ENCODE assay signal across 25 cellular contexts in genomic region chr12:42936991-42937390, GRCh38.
"Had no signal": no experiment of that assay in that cellular context is flagged by ENCODE, and none has a peak within 500 bp of the region (broad histone marks: within the 10 kb centered on the region; RNA-seq: fewer than 3 reads in every experiment).

No MANE protein-coding gene starts in this region.

- H3K36me3 ChIP-seq: adrenal gland, esophagus muscularis mucosa, gastrocnemius medialis, right lobe of liver had no signal

- H3K4me3 ChIP-seq: adrenal gland, coronary artery, esophagus muscularis mucosa, gastrocnemius medialis, right lobe of liver had no signal

- H3K27me3 ChIP-seq: adrenal gland, esophagus muscularis mucosa, gastrocnemius medialis, right lobe of liver had no signal

- H3K27ac ChIP-seq: adrenal gland, coronary artery, esophagus muscularis mucosa, gastrocnemius medialis, right lobe of liver had no signal

- H3K9me3 ChIP-seq: adrenal gland, gastrocnemius medialis, right lobe of liver had no signal

- H3K4me1 ChIP-seq: adrenal gland, gastrocnemius medialis, right lobe of liver had no signal

- FAIRE-seq: islet of Langerhans, small intestine had no signal

- DNase-seq: activated B cell treated with CpG ODN at 0.5 μM for 24 hours; activated CD4-positive, alpha-beta T cell treated with anti-CD3 and anti-CD28 coated beads for 36 hours; activated CD4-positive, alpha-beta T cell treated with anti-CD3 and anti-CD28 coated beads, Interleukin-2, amount 50 U/mL, for 4 hours; activated CD8-positive, alpha-beta memory T cell treated with anti-CD3 and anti-CD28 coated beads for 24 hours; activated CD8-positive, alpha-beta memory T cell treated with anti-CD3 and anti-CD28 coated beads, Interleukin-2, amount 50 U/mL, for 4 hours; activated naive CD4-positive, alpha-beta T cell; activated T-cell treated with anti-CD3 and anti-CD28 coated beads, Interleukin-2, amount 50 U/mL, for 24 hours; adrenal gland; cerebellar nuclear complex; gastrocnemius medialis; head of caudate nucleus; hypothalamus; left colon; mesenchymal stem cell; naive thymus-derived CD4-positive, alpha-beta T cell; occipital lobe; right lobe of liver; small intestine; stimulated activated CD4-positive, alpha-beta T cell treated with anti-CD3 and anti-CD28 coated beads, Interleukin-2, amount 100 ng/mL, for 48 hours; stimulated activated CD8-positive, alpha-beta memory T cell treated with anti-CD3 and anti-CD28 coated beads, Interleukin-4, amount 100 ng/mL, for 48 hours; stimulated activated naive CD4-positive, alpha-beta T cell; T-helper 17 cell had no signal
